ENCODE assay signal across 1 cellular context in genomic region chr7:74051629-74052410, GRCh38.
TF ChIP-seq lines count a peak whose summit lies in the region.

No MANE protein-coding gene starts in this region.

TF ChIP-seq in SK-N-SH treated with all-trans-retinoic acid at 6 μM for 48 hours, 23 proteins besides CTCF, POLR2A, EP300 and RAD21 (continued from another document):
- TF ChIP-seq CSRNP3 (CRISPR knock-in tag; IDR thresholded peaks at IDR 0.05) (no peak), CSDC2 (CRISPR knock-in tag; IDR thresholded peaks at IDR 0.05) (no peak), TCF4 (CRISPR knock-in tag; IDR thresholded peaks at IDR 0.05; ENCODE audit: borderline replicate concordance) (no peak), RARB (CRISPR knock-in tag; IDR thresholded peaks at IDR 0.05) (no peak), ISL1 (CRISPR knock-in tag; IDR thresholded peaks at IDR 0.05) (no peak), PPARA (CRISPR knock-in tag; IDR thresholded peaks at IDR 0.05; ENCODE audit: borderline replicate concordance) (no peak)
